9 cellular contexts compared by ENCODE assay signal in the genomic region with DNA sequence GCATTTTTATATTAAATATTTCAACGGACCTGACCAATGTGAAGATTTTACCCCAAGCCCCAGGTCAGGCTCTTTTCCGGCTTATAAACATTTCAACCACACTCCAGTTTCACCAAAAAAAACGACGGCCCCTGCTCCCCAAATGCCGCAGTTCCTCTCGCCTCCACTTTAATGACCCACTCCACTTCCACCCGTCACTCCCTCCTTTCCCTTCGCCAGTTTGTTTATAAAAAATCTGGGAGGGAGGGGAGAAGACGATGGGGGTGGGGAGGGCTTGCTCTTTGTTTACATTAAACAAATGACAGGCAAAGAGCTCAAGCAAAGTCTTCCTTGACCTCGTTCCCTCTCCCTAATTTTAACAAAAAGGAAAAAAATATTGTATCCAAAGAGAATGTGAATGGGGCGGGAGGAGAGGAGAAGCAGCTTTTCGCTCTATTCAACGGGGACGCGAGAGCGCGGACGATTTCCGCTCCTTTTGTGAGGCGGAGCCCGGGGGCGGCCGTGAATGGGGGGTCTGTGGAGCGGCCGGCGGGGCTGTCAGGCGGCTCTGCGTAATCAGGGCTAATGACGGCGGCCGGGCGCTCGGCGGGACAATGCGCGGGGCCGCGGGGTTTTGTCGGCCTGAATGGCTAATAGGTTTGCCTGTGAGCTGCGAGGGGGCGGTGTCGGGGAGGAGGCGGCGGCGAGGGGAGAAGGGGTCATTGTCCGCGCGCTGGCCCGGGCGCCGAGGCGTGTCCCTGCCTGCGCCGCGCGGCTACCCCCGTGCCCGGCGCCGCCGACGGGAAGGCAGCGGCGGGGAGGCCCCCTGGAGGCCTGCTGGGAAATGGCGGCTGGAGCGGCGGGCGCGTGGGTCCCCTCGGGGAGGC. TPM values are rescaled to one million over a fixed set of nuclear protein-coding genes. Genes with fewer than 3 reads are reported as not detected.
DNase-seq lines count a peak whose midpoint lies in the region; ATAC-seq and TF ChIP-seq lines count a peak whose summit lies in the region.
"Had no signal": no experiment of that assay in that cellular context is flagged by ENCODE, and none has a peak within 500 bp of the region (broad histone marks: within the 10 kb centered on the region; RNA-seq: fewer than 3 reads in every experiment).

No MANE protein-coding gene starts in this region.

- H3K27ac ChIP-seq in HEK293 (ENCODE audit: extremely low read depth, low read depth, low read length) (peak overlapping the region; percentile 39; the same call in 1 of the 2 replicates), dorsolateral prefrontal cortex (no peak overlapping the region)

- peaks cover 32 to 92% (median 78%) of the 10 kb centered on the region in 45 donors for H3K27me3 ChIP-seq in dorsolateral prefrontal cortex

- peak; percentile 73 for DNase-seq in Caki2 (ENCODE audit: low read depth)
- peak; percentile 68 for DNase-seq in NCI-H526 treated with DMSO at 0.1 percent for 48 hours (lab: John Stamatoyannopoulos, UW)
- no peak for DNase-seq in dorsolateral prefrontal cortex
- DNase-seq in naive thymus-derived CD8-positive, alpha-beta T cell: peak in 1 of 10 donors; percentile 14
- DNase-seq in RPMI8226: no peak
- no peak for DNase-seq in NCI-H1048 (lab: John Stamatoyannopoulos, UW)

- H3K4me3 Mint-ChIP-seq in naive thymus-derived CD8-positive, alpha-beta T cell: peak overlapping the region; percentile 24 to 70 (median 51)
- H3K4me3 Mint-ChIP-seq: natural killer cell treated with Interleukin-12 subunit alpha and Interleukin-12 subunit beta and Interleukin-15 and Interleukin-18, amount 100 ng/mL, for 72 hours had no signal

- peaks cover 6 to 31% (median 28%) of the 10 kb centered on the region in 4 donors for H3K4me1 Mint-ChIP-seq in naive thymus-derived CD8-positive, alpha-beta T cell

- H3K27ac Mint-ChIP-seq in naive thymus-derived CD8-positive, alpha-beta T cell: peak overlapping the region in 1 of 10 donors; percentile 40
- H3K27ac Mint-ChIP-seq: natural killer cell treated with Interleukin-12 subunit alpha and Interleukin-12 subunit beta and Interleukin-15 and Interleukin-18, amount 100 ng/mL, for 72 hours had no signal

- H3K4me3 ChIP-seq in HEK293 (ENCODE audit: low read depth, low read length) (peak overlapping the region; percentile 43), dorsolateral prefrontal cortex (peak overlapping the region in 53 of 59 donors; percentile 1 to 59 (median 36))

- TF ChIP-seq CTCF in HEK293 (tag by site-specific recombination; IDR thresholded peaks at IDR 0.05) (no peak), dorsolateral prefrontal cortex (IDR thresholded peaks at IDR 0.05 in 54 of 56, conservative IDR thresholded peaks at IDR 0.05 in 2 of 56; ENCODE audit: low read depth in 1 of 56, partially characterized antibody in 56 of 56) (peak in 5 of 56 donors; percentile 6 to 33 (median 13))

- in situ Hi-C loops in Caki2 (cut with HindIII; ENCODE audit: low pct_unique_long_range_greater_than_20kb, low sequenced_read_pairs): no loop called here

- peaks cover 0 to 18% (median 5%) of the 10 kb centered on the region in 3 donors for H3K36me3 Mint-ChIP-seq in naive thymus-derived CD8-positive, alpha-beta T cell

- peaks cover 39 to 80% (median 59%) of the 10 kb centered on the region in 5 donors for H3K27me3 Mint-ChIP-seq in naive thymus-derived CD8-positive, alpha-beta T cell

- H3K9me3 Mint-ChIP-seq in naive thymus-derived CD8-positive, alpha-beta T cell: peaks cover 0 to 12% (median 5%) of the 10 kb centered on the region in 9 donors

- no peaks in the 10 kb centered on the region for H3K9me3 ChIP-seq in HEK293 (ENCODE audit: control insufficient read depth, insufficient read depth, low read depth, low read length)

- 0 out of 2 replicates have a peak, but pooled peaks cover 3% of the 10 kb centered on the region for H3K4me1 ChIP-seq in HEK293 (ENCODE audit: control insufficient read depth, insufficient read depth, low read length)

- CTCF ChIA-PET in HEK293 (lab: Yijun Ruan, JAX): interaction anchor here (0.6 to 0.7 kb wide), 5 partner anchors 43 to 1647 kb away, joined by 3 to 4 read pairs (median 3); no protein-coding TSS in a partner anchor

- intact Hi-C loops in dorsolateral prefrontal cortex (cut with DNase I): no loop called here

- POLR2A ChIA-PET in HEK293 (lab: Yijun Ruan, JAX): no interaction called here
- POLR2A ChIA-PET in naive thymus-derived CD8-positive, alpha-beta T cell (lab: Charles Lee): no interaction called here

- ATAC-seq in naive thymus-derived CD8-positive, alpha-beta T cell: peak; percentile 35 to 46
- ATAC-seq in HG03280 (IDR thresholded peaks at IDR 0.05; ENCODE audit: unreplicated experiment): no peak

- H3K36me3 ChIP-seq in HEK293 (ENCODE audit: control insufficient read depth in 2 of 2, insufficient read depth in 1 of 2, low read length in 2 of 2): no peaks in the 10 kb centered on the region

TF ChIP-seq in HEK293, 187 proteins besides CTCF, POLR2A, EP300 and RAD21 (continues in another document):
- TF ChIP-seq WT1 (tag by site-specific recombination; IDR thresholded peaks at IDR 0.05) (peak; percentile 41), ZNF341 (tag by site-specific recombination; IDR thresholded peaks at IDR 0.05; ENCODE audit: low read depth) (peak; percentile 38), ZFP69B (tag by site-specific recombination; IDR thresholded peaks at IDR 0.05) (no peak), ZNF624 (tag by site-specific recombination; IDR thresholded peaks at IDR 0.05) (no peak), ZBTB8A (tag by site-specific recombination; IDR thresholded peaks at IDR 0.05) (peak; percentile 76), OVOL3 (tag by site-specific recombination; IDR thresholded peaks at IDR 0.05) (no peak), ZXDB (tag by site-specific recombination; IDR thresholded peaks at IDR 0.05) (peak; percentile 30; the same call in 1 of the 2 replicates), ZFHX2 (tag by site-specific recombination; conservative IDR thresholded peaks at IDR 0.05) (peak; percentile 58), ZBTB17 (tag by site-specific recombination; IDR thresholded peaks at IDR 0.05) (0 out of 2 replicates have a peak, but pooled peaks have one; percentile 28)
- TF ChIP-seq, protein P1, sequence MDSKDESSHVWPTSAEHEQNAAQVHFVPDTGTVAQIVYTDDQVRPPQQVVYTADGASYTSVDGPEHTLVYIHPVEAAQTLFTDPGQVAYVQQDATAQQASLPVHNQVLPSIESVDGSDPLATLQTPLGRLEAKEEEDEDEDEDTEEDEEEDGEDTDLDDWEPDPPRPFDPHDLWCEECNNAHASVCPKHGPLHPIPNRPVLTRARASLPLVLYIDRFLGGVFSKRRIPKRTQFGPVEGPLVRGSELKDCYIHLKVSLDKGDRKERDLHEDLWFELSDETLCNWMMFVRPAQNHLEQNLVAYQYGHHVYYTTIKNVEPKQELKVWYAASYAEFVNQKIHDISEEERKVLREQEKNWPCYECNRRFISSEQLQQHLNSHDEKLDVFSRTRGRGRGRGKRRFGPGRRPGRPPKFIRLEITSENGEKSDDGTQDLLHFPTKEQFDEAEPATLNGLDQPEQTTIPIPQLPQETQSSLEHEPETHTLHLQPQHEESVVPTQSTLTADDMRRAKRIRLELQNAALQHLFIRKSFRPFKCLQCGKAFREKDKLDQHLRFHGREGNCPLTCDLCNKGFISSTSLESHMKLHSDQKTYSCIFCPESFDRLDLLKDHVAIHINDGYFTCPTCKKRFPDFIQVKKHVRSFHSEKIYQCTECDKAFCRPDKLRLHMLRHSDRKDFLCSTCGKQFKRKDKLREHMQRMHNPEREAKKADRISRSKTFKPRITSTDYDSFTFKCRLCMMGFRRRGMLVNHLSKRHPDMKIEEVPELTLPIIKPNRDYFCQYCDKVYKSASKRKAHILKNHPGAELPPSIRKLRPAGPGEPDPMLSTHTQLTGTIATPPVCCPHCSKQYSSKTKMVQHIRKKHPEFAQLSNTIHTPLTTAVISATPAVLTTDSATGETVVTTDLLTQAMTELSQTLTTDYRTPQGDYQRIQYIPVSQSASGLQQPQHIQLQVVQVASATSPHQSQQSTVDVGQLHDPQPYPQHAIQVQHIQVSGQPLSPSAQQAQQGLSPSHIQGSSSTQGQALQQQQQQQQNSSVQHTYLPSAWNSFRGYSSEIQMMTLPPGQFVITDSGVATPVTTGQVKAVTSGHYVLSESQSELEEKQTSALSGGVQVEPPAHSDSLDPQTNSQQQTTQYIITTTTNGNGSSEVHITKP (tag by site-specific recombination; IDR thresholded peaks at IDR 0.05): peak; percentile 44; the same call in 1 of the 2 replicates
- TF ChIP-seq, protein P2, sequence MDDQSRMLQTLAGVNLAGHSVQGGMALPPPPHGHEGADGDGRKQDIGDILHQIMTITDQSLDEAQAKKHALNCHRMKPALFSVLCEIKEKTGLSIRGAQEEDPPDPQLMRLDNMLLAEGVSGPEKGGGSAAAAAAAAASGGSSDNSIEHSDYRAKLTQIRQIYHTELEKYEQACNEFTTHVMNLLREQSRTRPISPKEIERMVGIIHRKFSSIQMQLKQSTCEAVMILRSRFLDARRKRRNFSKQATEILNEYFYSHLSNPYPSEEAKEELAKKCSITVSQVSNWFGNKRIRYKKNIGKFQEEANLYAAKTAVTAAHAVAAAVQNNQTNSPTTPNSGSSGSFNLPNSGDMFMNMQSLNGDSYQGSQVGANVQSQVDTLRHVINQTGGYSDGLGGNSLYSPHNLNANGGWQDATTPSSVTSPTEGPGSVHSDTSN (CRISPR knock-in tag; IDR thresholded peaks at IDR 0.05): no peak

RNA-seq across cellular contexts. Expression of a gene that starts 5.7 kb away (rescaled TPM):
- total RNA-seq in Caki2 (2014; rRNA removed; shearing (Covaris generic); ENCODE audit: low replicate concordance): not detected in 2 replicates
- under 1 TPM in 1 of 120 experiments, not detected in 119; 0.27 TPM for total RNA-seq in dorsolateral prefrontal cortex
- total RNA-seq in naive thymus-derived CD8-positive, alpha-beta T cell: not detected
- polyA plus RNA-seq in naive thymus-derived CD8-positive, alpha-beta T cell: not detected
- total RNA-seq: natural killer cell treated with Interleukin-12 subunit alpha and Interleukin-12 subunit beta and Interleukin-15 and Interleukin-18, amount 100 ng/mL, for 72 hours had no signal

RNA-seq across cellular contexts. Expression of a gene that starts 28.7 kb away (rescaled TPM):
- not detected in 2 replicates for total RNA-seq in Caki2 (2014; rRNA removed; shearing (Covaris generic); ENCODE audit: low replicate concordance)
- total RNA-seq in dorsolateral prefrontal cortex: under 1 TPM in 24 of 120 experiments, not detected in 96; 0.11 to 0.83 (median 0.33) TPM
- total RNA-seq in naive thymus-derived CD8-positive, alpha-beta T cell: not detected
- polyA plus RNA-seq in naive thymus-derived CD8-positive, alpha-beta T cell: not detected
- total RNA-seq: natural killer cell treated with Interleukin-12 subunit alpha and Interleukin-12 subunit beta and Interleukin-15 and Interleukin-18, amount 100 ng/mL, for 72 hours had no signal

Comparison
In these comparisons a context has a peak if more than half of its experiments do, and no peak if none do; other contexts are left out.
1. DNase-seq: peak in Caki2 (single experiment) and NCI-H526 treated with DMSO at 0.1 percent for 48 hours (single experiment); none in dorsolateral prefrontal cortex (0 of 10), RPMI8226 (single experiment) and NCI-H1048 (single experiment).